13 cellular contexts compared by ENCODE assay signal in the genomic region with DNA sequence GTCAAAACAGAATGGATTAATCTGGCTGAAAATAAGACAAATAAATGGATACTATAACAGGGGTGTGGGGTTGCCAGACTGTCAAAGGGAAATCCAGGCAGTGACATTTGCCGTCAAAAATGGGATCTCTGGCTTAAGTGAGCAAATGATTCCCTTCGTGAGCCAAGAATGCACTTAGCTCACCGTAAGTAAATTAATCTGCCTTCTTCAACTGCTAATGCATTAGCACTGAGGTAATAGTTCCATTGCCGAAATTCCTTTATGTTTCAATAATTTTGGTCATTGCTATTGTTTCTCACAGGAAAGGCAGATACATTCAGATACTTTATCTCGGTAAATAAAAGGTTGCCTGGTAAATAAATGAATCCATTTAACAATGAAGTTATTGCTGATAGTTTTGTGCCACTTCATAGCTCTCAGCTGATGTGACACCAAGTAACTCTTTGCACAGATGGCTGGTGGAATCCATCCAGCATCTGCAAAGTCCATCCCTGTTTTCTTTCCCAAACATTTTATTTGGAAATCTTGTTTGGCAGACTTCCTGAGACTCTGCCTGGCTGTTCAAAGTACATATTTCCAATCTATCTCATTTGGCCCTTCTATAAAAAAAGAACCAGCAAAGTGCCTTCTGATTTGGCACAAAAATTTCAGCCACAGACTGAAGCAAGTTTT.
DNase-seq lines count a peak whose midpoint lies in the region; ATAC-seq lines count a peak whose summit lies in the region.
"Had no signal": no experiment of that assay in that cellular context is flagged by ENCODE, and none has a peak within 500 bp of the region (broad histone marks: within the 10 kb centered on the region; RNA-seq: fewer than 3 reads in every experiment).

No MANE protein-coding gene starts in this region.

- no peaks in the 10 kb centered on the region for H3K9me3 ChIP-seq in skeletal muscle satellite cell (replicated peaks; ENCODE audit: low read length)
- H3K9me3 ChIP-seq: testis had no signal

- ATAC-seq in HG02840 (IDR thresholded peaks at IDR 0.05; ENCODE audit: low FRiP score, unreplicated experiment), result no peak

- peak overlapping the region; percentile 20 for H3K9ac ChIP-seq in skeletal muscle satellite cell (ENCODE audit: low read depth, low read length)

- no peak overlapping the region for H3K4me3 ChIP-seq in skeletal muscle satellite cell (ENCODE audit: low read length)
- H3K4me3 ChIP-seq: testis had no signal

- no peaks in the 10 kb centered on the region for H3K36me3 ChIP-seq in skeletal muscle satellite cell (ENCODE audit: insufficient read depth, low read length)

- no peaks in the 10 kb centered on the region for H3K27me3 ChIP-seq in skeletal muscle satellite cell (ENCODE audit: control insufficient read depth, insufficient read depth, low read length)
- H3K27me3 ChIP-seq: testis had no signal

- DNase-seq in NCI-H2171 treated with DMSO at 0.1 percent for 48 hours (lab: John Stamatoyannopoulos, UW) (peak; percentile 35), NCI-H2171 (lab: John Stamatoyannopoulos, UW) (no peak), NCI-H446 (lab: John Stamatoyannopoulos, UW) (peak; percentile 68 to 83), fibroblast of peridontal ligament (ENCODE audit: extremely low read depth) (peak; percentile 92)
- no peak for DNase-seq in NK-92 treated with Interleukin-12 subunit alpha and Interleukin-12 subunit beta, amount 100 ng/mL, for 24 hours (lab: John Stamatoyannopoulos, UW)
- no peak for DNase-seq in activated CD4-positive, alpha-beta T cell treated with anti-CD3 and anti-CD28 coated beads for 48 hours
- DNase-seq: activated CD4-positive, alpha-beta memory T cell treated with anti-CD3 and anti-CD28 coated beads for 36 hours; activated naive CD4-positive, alpha-beta T cell; glutamatergic neuron; NCI-H1436; testis had no signal

- H3K4me2 ChIP-seq in skeletal muscle satellite cell (ENCODE audit: low read length), result no peak overlapping the region

- peaks cover 18% of the 10 kb centered on the region for H3K4me1 ChIP-seq in skeletal muscle satellite cell (ENCODE audit: control insufficient read depth, insufficient read depth, low read length)
- H3K4me1 ChIP-seq: testis had no signal

Comparison
In these comparisons a context has a peak if more than half of its experiments do, and no peak if none do; other contexts are left out.
1. DNase-seq: peak in NCI-H2171 treated with DMSO at 0.1 percent for 48 hours (single experiment), NCI-H446 (2 of 2) and fibroblast of peridontal ligament (single experiment); none in NCI-H2171 (single experiment), NK-92 treated with Interleukin-12 subunit alpha and Interleukin-12 subunit beta, amount 100 ng/mL, for 24 hours (single experiment) and activated CD4-positive, alpha-beta T cell treated with anti-CD3 and anti-CD28 coated beads for 48 hours (single experiment).